In the genomic region with DNA sequence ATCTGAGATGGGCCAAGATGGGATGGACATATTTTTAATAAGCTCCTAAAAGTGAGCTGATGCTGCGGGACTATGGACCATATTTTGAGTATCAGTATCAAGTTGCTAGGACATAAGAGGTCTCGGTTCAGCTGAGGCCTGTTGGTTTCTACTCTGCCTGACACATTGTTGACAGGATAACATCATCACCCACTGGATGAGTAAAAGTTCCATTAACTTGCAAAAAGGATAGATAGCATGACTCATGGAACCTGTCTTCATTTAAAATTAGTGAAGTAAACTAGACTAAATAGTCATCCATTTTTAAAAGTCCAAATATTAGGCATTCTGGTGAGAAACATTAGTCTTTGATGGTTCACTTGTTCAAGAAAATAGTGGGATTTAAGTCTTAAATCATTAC, we compare ENCODE assay signal across 16 cellular contexts. TPM values are rescaled to one million over a fixed set of nuclear protein-coding genes. Genes with fewer than 3 reads are reported as not detected.
DNase-seq lines count a peak whose midpoint lies in the region; ATAC-seq and TF ChIP-seq lines count a peak whose summit lies in the region.
"Had no signal": no experiment of that assay in that cellular context is flagged by ENCODE, and none has a peak within 500 bp of the region (broad histone marks: within the 10 kb centered on the region; RNA-seq: fewer than 3 reads in every experiment).

No MANE protein-coding gene starts in this region.

- no peaks in the 10 kb centered on the region for H3K27me3 ChIP-seq in CD4-positive, alpha-beta memory T cell (ENCODE audit: insufficient read depth, low read length)
- no peaks in the 10 kb centered on the region for H3K27me3 ChIP-seq in foreskin keratinocyte
- H3K27me3 ChIP-seq in Peyer's patch: no peaks in the 10 kb centered on the region
- H3K27me3 ChIP-seq: heart right ventricle, vagina had no signal

- TF ChIP-seq POLR2A in Peyer's patch (IDR thresholded peaks at IDR 0.05): no peak

- intact Hi-C loops in CD4-positive, alpha-beta memory T cell (cut with micrococcal nuclease): loop anchor here (2.0 to 10.0 kb wide), 2 partner anchors 17 to 45 kb away; no protein-coding TSS in a partner anchor

- ATAC-seq in SK-N-SH treated with all-trans-retinoic acid at 6 μM for 48 hours (no peak; the same call in 2 of the 3 replicates), foreskin keratinocyte (peak; percentile 93), GM18858 (IDR thresholded peaks at IDR 0.05; ENCODE audit: unreplicated experiment) (no peak)
- ATAC-seq: heart right ventricle; Panc1; stimulated activated naive B cell treated with anti-CD40 and anti-IgM and Interleukin-4, amounts not matched to agents 10 μg/mL and 1 μg/mL and 100 μg/mL, for 72 hours had no signal

- H3K4me1 Mint-ChIP-seq in CD4-positive, alpha-beta memory T cell: peaks cover 60 to 94% (median 76%) of the 10 kb centered on the region in 4 donors

- peak overlapping the region in 4 of 8 donors; percentile 11 to 61 (median 29) for H3K4me3 Mint-ChIP-seq in CD4-positive, alpha-beta memory T cell
- H3K4me3 Mint-ChIP-seq: H9; stimulated activated naive B cell treated with anti-CD40 and anti-IgM and Interleukin-4, amounts not matched to agents 10 μg/mL and 1 μg/mL and 100 μg/mL, for 72 hours had no signal

- CTCF ChIA-PET in CD4-positive, alpha-beta memory T cell (lab: Charles Lee; ENCODE audit: partially characterized antibody): no interaction called here

- no peaks in the 10 kb centered on the region for H3K9me3 ChIP-seq in CD4-positive, alpha-beta memory T cell (ENCODE audit: control insufficient read depth in 1 of 2, low read length in 2 of 2)
- no peaks in the 10 kb centered on the region for H3K9me3 ChIP-seq in Peyer's patch
- H3K9me3 ChIP-seq: heart right ventricle, vagina had no signal

- peaks cover 0 to 2% (median 0%) of the 10 kb centered on the region in 8 donors for H3K9me3 Mint-ChIP-seq in CD4-positive, alpha-beta memory T cell
- H3K9me3 Mint-ChIP-seq: H9 had no signal

- peak overlapping the region in 6 of 7 donors; percentile 0 to 80 (median 51) for H3K27ac Mint-ChIP-seq in CD4-positive, alpha-beta memory T cell
- H3K27ac Mint-ChIP-seq: H9; stimulated activated naive B cell treated with anti-CD40 and anti-IgM and Interleukin-4, amounts not matched to agents 10 μg/mL and 1 μg/mL and 100 μg/mL, for 72 hours had no signal

- no peaks in the 10 kb centered on the region for H3K27me3 Mint-ChIP-seq in CD4-positive, alpha-beta memory T cell
- H3K27me3 Mint-ChIP-seq: stimulated activated naive B cell treated with anti-CD40 and anti-IgM and Interleukin-4, amounts not matched to agents 10 μg/mL and 1 μg/mL and 100 μg/mL, for 72 hours had no signal

- DNase-seq in CD4-positive, alpha-beta memory T cell: peak in 1 of 5 donors; percentile 46
- DNase-seq in Caki2 (ENCODE audit: low read depth) (peak; percentile 7), foreskin keratinocyte (peak; percentile 32 to 57), Peyer's patch (no peak), A172 (ENCODE audit: low spot score) (no peak)
- DNase-seq: H9; heart right ventricle; KG1; NCI-H1694; NCI-H510A treated with DMSO at 0.1 percent for 48 hours; stimulated activated naive B cell treated with anti-CD40 and anti-IgM and Interleukin-4, amounts not matched to agents 10 μg/mL and 1 μg/mL and 100 μg/mL, for 72 hours had no signal

- H3K36me3 Mint-ChIP-seq in CD4-positive, alpha-beta memory T cell: peaks cover 38 to 51% of the 10 kb centered on the region in 2 donors

- H3K4me3 ChIP-seq in CD4-positive, alpha-beta memory T cell (ENCODE audit: low read length in 2 of 2): no peak overlapping the region
- no peak overlapping the region for H3K4me3 ChIP-seq in Peyer's patch
- H3K4me3 ChIP-seq: heart right ventricle, vagina had no signal

- peaks cover 96% of the 10 kb centered on the region for H3K4me1 ChIP-seq in CD4-positive, alpha-beta memory T cell (ENCODE audit: insufficient read depth, low read length)
- H3K4me1 ChIP-seq in foreskin keratinocyte (no peaks in the 10 kb centered on the region), Peyer's patch (peaks cover 0 to 6% (median 0%) of the 10 kb centered on the region in 4 donors)

- no peak overlapping the region for H3K27ac ChIP-seq in CD4-positive, alpha-beta memory T cell (ENCODE audit: low read depth, low read length)
- H3K27ac ChIP-seq in foreskin keratinocyte: no peak overlapping the region
- H3K27ac ChIP-seq in Peyer's patch: no peak overlapping the region
- H3K27ac ChIP-seq: C4-2B, heart right ventricle, vagina had no signal

- POLR2A ChIA-PET in CD4-positive, alpha-beta memory T cell (lab: Charles Lee; ENCODE audit: partially characterized antibody): interaction anchor here (0.9 kb wide), 1 partner anchor 18 kb away, joined by 3 read pairs; no protein-coding TSS in a partner anchor

- no peaks in the 10 kb centered on the region for H3K36me3 ChIP-seq in CD4-positive, alpha-beta memory T cell (ENCODE audit: insufficient read depth, low read length)
- no peaks in the 10 kb centered on the region for H3K36me3 ChIP-seq in Peyer's patch
- H3K36me3 ChIP-seq: heart right ventricle, vagina had no signal

- in situ Hi-C loops in Caki2 (cut with HindIII; ENCODE audit: low pct_unique_long_range_greater_than_20kb, low sequenced_read_pairs): no loop called here

- TF ChIP-seq CTCF in foreskin keratinocyte (conservative IDR thresholded peaks at IDR 0.05): no peak
- TF ChIP-seq CTCF in Peyer's patch (IDR thresholded peaks at IDR 0.05): no peak

TF ChIP-seq in SK-N-SH treated with all-trans-retinoic acid at 6 μM for 48 hours, 23 proteins besides CTCF, POLR2A, EP300 and RAD21:
- TF ChIP-seq ISL1 (CRISPR knock-in tag; IDR thresholded peaks at IDR 0.05) (peak; percentile 50), TOX (CRISPR knock-in tag; IDR thresholded peaks at IDR 0.05; ENCODE audit: borderline replicate concordance) (no peak), CREB5 (CRISPR knock-in tag; IDR thresholded peaks at IDR 0.05; ENCODE audit: low read depth) (no peak)

RNA-seq across cellular contexts. Expression of gene PARP8, which starts 33.3 kb away (rescaled TPM):
- total RNA-seq in CD4-positive, alpha-beta memory T cell: 100 to 1,000 TPM; 177 to 184 TPM
- 10 to 100 TPM; 89.5 to 94.6 TPM for polyA plus RNA-seq in CD4-positive, alpha-beta memory T cell
- total RNA-seq in Caki2 (2014; rRNA removed; shearing (Covaris generic); ENCODE audit: low replicate concordance): 1.7 and 2.7 TPM in 2 replicates
- total RNA-seq in foreskin keratinocyte: 20.2 and 21.8 TPM in 2 replicates
- polyA plus RNA-seq in foreskin keratinocyte: 6.3 and 7.4 TPM in 2 replicates
- 10 to 100 TPM; 12.0 to 34.7 (median 25.3) TPM for total RNA-seq in Peyer's patch
- 0.28 and 0.74 TPM in 2 replicates for total RNA-seq in A172 (2014; rRNA removed; shearing (Covaris generic))

Comparison
In these comparisons a context has a peak if more than half of its experiments do, and no peak if none do; other contexts are left out.
1. DNase-seq: peak in Caki2 (single experiment) and foreskin keratinocyte (2 of 2); none in Peyer's patch (0 of 3) and A172 (single experiment).